14 cellular contexts compared by ENCODE assay signal in genomic region chr12:1534708-1535107, GRCh38. TPM values are rescaled to one million over a fixed set of nuclear protein-coding genes. Genes with fewer than 3 reads are reported as not detected.
A peak's percentile ranks its signal among the peaks of the same experiment; 100 is the strongest.
DNase-seq lines count a peak whose midpoint lies in the region; ATAC-seq and TF ChIP-seq lines count a peak whose summit lies in the region.
"Had no signal": no experiment of that assay in that cellular context is flagged by ENCODE, and none has a peak within 500 bp of the region (broad histone marks: within the 10 kb centered on the region; RNA-seq: fewer than 3 reads in every experiment).

No MANE protein-coding gene starts in this region.

- intact Hi-C loops in naive thymus-derived CD4-positive, alpha-beta T cell (cut with micrococcal nuclease), result loop anchor here in 1 of 2 donors (5.0 kb wide), 2 partner anchors 47 to 58 kb away; partner anchors contain the start of gene FBXL14

- H3K4me3 ChIP-seq in GM23248 (peak overlapping the region; percentile 86), MM.1S (ENCODE audit: low read length) (peak overlapping the region; percentile 88)
- no peak overlapping the region for H3K4me3 ChIP-seq in naive thymus-derived CD4-positive, alpha-beta T cell (ENCODE audit: low read length)
- H3K4me3 ChIP-seq: left lung, thyroid gland had no signal

- H4K20me1 ChIP-seq in GM23248 (ENCODE audit: insufficient read depth), result peaks cover 20% of the 10 kb centered on the region; the same call in 1 of the 2 replicates
- H4K20me1 ChIP-seq in MM.1S (ENCODE audit: insufficient read depth, low read length), result peaks cover 4% of the 10 kb centered on the region; the same call in 1 of the 2 replicates

- no peak for ATAC-seq in naive thymus-derived CD4-positive, alpha-beta T cell
- ATAC-seq in HG03520 (IDR thresholded peaks at IDR 0.05; ENCODE audit: unreplicated experiment) (no peak), HG03025 (IDR thresholded peaks at IDR 0.05; ENCODE audit: low FRiP score, unreplicated experiment) (no peak), GM19397 (IDR thresholded peaks at IDR 0.05; ENCODE audit: unreplicated experiment) (no peak)
- ATAC-seq: left lung had no signal

- WGBS in GM23248 (ENCODE audit: low coverage in 1 of 2, low lambda C conversion rate in 2 of 2, missing lambda C conversion rate in 2 of 2), 2 experiments, result 71 to 90% methylated on average over 3 of the region's 3 CpGs

- H3K4me1 ChIP-seq in GM23248 (ENCODE audit: insufficient read depth), result peaks cover 38% of the 10 kb centered on the region
- H3K4me1 ChIP-seq in MM.1S (ENCODE audit: low read length), result peaks cover 21% of the 10 kb centered on the region
- H3K4me1 ChIP-seq in naive thymus-derived CD4-positive, alpha-beta T cell (ENCODE audit: control insufficient read depth in 2 of 2, insufficient read depth in 2 of 2, low read length in 2 of 2), result peaks cover 32 to 34% of the 10 kb centered on the region in 2 donors

- H3K9me3 ChIP-seq in GM23248 (ENCODE audit: low read depth) (no peaks in the 10 kb centered on the region), MM.1S (replicated peaks; ENCODE audit: insufficient read depth, low read length) (no peaks in the 10 kb centered on the region)
- no peaks in the 10 kb centered on the region for H3K9me3 ChIP-seq in naive thymus-derived CD4-positive, alpha-beta T cell (ENCODE audit: control insufficient read depth in 2 of 3, low read length in 3 of 3)
- H3K9me3 ChIP-seq: left lung, thyroid gland had no signal

- TF ChIP-seq CTCF in GM13977 (IDR thresholded peaks at IDR 0.05; ENCODE audit: extremely low read depth, insufficient read depth, missing control alignments) (no peak), MM.1S (IDR thresholded peaks at IDR 0.05; ENCODE audit: low read length) (no peak)

- DNase-seq in GM13977 (ENCODE audit: low spot score), result peak; percentile 40
- DNase-seq in GM23248, result peak; percentile 28
- peak; percentile 83 for DNase-seq in MM.1S
- no peak for DNase-seq in naive thymus-derived CD4-positive, alpha-beta T cell
- DNase-seq in central memory CD4-positive, alpha-beta T cell, result no peak
- DNase-seq: Calu3, left lung, NCI-H1048, NCI-H774, thyroid gland had no signal

- no peaks in the 10 kb centered on the region for H3K9me3 Mint-ChIP-seq in naive thymus-derived CD4-positive, alpha-beta T cell

- H3K36me3 ChIP-seq in GM23248 (ENCODE audit: low read depth) (no peaks in the 10 kb centered on the region), MM.1S (replicated peaks; ENCODE audit: insufficient read depth, low read length) (no peaks in the 10 kb centered on the region)
- H3K36me3 ChIP-seq in naive thymus-derived CD4-positive, alpha-beta T cell (ENCODE audit: control insufficient read depth in 2 of 3, insufficient read depth in 3 of 3, low read length in 3 of 3), result no peaks in the 10 kb centered on the region
- H3K36me3 ChIP-seq: left lung, thyroid gland had no signal

- H3K27me3 ChIP-seq in GM23248 (replicated peaks; ENCODE audit: insufficient read depth) (no peaks in the 10 kb centered on the region), MM.1S (replicated peaks; ENCODE audit: insufficient read depth, low read length) (no peaks in the 10 kb centered on the region)
- peaks cover 12 to 26% of the 10 kb centered on the region in 2 donors for H3K27me3 ChIP-seq in naive thymus-derived CD4-positive, alpha-beta T cell (ENCODE audit: control insufficient read depth in 2 of 2, insufficient read depth in 2 of 2, low read length in 2 of 2)

- H3F3A ChIP-seq in GM23248 (ENCODE audit: insufficient read depth) (peaks cover 39% of the 10 kb centered on the region), MM.1S (ENCODE audit: insufficient read depth, low read length) (peaks cover 45% of the 10 kb centered on the region)

- no peak overlapping the region for H3K27ac Mint-ChIP-seq in naive thymus-derived CD4-positive, alpha-beta T cell

- peaks cover 24 to 35% (median 25%) of the 10 kb centered on the region in 7 donors for H3K4me1 Mint-ChIP-seq in naive thymus-derived CD4-positive, alpha-beta T cell

- H3K79me2 ChIP-seq in GM23248 (ENCODE audit: insufficient read depth), result peaks cover 90% of the 10 kb centered on the region
- peaks cover 91% of the 10 kb centered on the region for H3K79me2 ChIP-seq in MM.1S (ENCODE audit: low read length)
- H3K79me2 ChIP-seq: parathyroid adenoma had no signal

- in situ Hi-C loops in GM13977 (cut with MboI; ENCODE audit: low pct_unique_long_range_greater_than_20kb, low sequenced_read_pairs, unreplicated experiment), result no loop called here
- in situ Hi-C loops in GM23248 (cut with MboI), result no loop called here

- peak overlapping the region in 6 of 10 donors; percentile 16 to 89 (median 84) for H3K4me3 Mint-ChIP-seq in naive thymus-derived CD4-positive, alpha-beta T cell

- peaks cover 0 to 5% (median 0%) of the 10 kb centered on the region in 5 donors for H3K36me3 Mint-ChIP-seq in naive thymus-derived CD4-positive, alpha-beta T cell

- H3K4me2 ChIP-seq in GM23248 (ENCODE audit: unreplicated experiment) (peak overlapping the region; percentile 91), MM.1S (ENCODE audit: low read depth, low read length) (peak overlapping the region; percentile 97)

- H3K9me2 ChIP-seq in GM23248 (ENCODE audit: insufficient read depth) (no peaks in the 10 kb centered on the region), MM.1S (replicated peaks; ENCODE audit: insufficient read depth, low read length) (no peaks in the 10 kb centered on the region)

- H3K27ac ChIP-seq in GM23248 (peak overlapping the region; percentile 52), MM.1S (ENCODE audit: low read length) (peak overlapping the region; percentile 94)
- no peak overlapping the region for H3K27ac ChIP-seq in naive thymus-derived CD4-positive, alpha-beta T cell (ENCODE audit: low read depth, low read length)
- H3K27ac ChIP-seq: left lung, parathyroid adenoma, thyroid gland had no signal

- POLR2A ChIA-PET in naive thymus-derived CD4-positive, alpha-beta T cell (lab: Charles Lee), result no interaction called here

- H2AFZ ChIP-seq in GM23248 (no peak overlapping the region), MM.1S (ENCODE audit: low read length) (no peak overlapping the region)
- H2AFZ ChIP-seq: parathyroid adenoma had no signal

- peaks cover 61 to 80% (median 77%) of the 10 kb centered on the region in 5 donors for H3K27me3 Mint-ChIP-seq in naive thymus-derived CD4-positive, alpha-beta T cell

- H3K9ac ChIP-seq in GM23248 (peak overlapping the region; percentile 85), MM.1S (ENCODE audit: low read length) (peak overlapping the region; percentile 83; the same call in 1 of the 2 replicates)
- H3K9ac ChIP-seq: parathyroid adenoma had no signal

- CTCF ChIA-PET in naive thymus-derived CD4-positive, alpha-beta T cell (lab: Charles Lee), result interaction anchor here (1.2 kb wide), 1 partner anchor 416 kb away, joined by 4 read pairs; no protein-coding TSS in a partner anchor

RNA-seq across cellular contexts. Expression of gene FBXL14, which starts 59.7 kb away (rescaled TPM):
- total RNA-seq in GM23248 (2014; rRNA removed; shearing (Covaris generic)), result 3.2 and 9.3 TPM in 2 replicates
- 1.2 and 1.9 TPM in 2 replicates for polyA plus RNA-seq in GM23248 (2016; fragmentation: Nextera tagmentation; extraction: Ambion mirVana)
- total RNA-seq in naive thymus-derived CD4-positive, alpha-beta T cell, result 10 to 100 TPM; 25.6 to 43.8 (median 28.1) TPM
- polyA plus RNA-seq in naive thymus-derived CD4-positive, alpha-beta T cell, result 10 to 100 TPM; 15.1 to 31.8 TPM

Comparison
In these comparisons a context has a peak if more than half of its experiments do, and no peak if none do; other contexts are left out.
1. DNase-seq: peak in GM13977 (single experiment), GM23248 (single experiment) and MM.1S (single experiment); none in naive thymus-derived CD4-positive, alpha-beta T cell (0 of 9) and central memory CD4-positive, alpha-beta T cell (single experiment).